In genomic region chr7:130139193-130139950, GRCh38 we compare ENCODE assay signal across 24 cellular contexts.
A peak's percentile ranks its signal among the peaks of the same experiment; 100 is the strongest.
DNase-seq lines count a peak whose midpoint lies in the region; ATAC-seq, FAIRE-seq and TF ChIP-seq lines count a peak whose summit lies in the region.
"Had no signal": no experiment of that assay in that cellular context is flagged by ENCODE, and none has a peak within 500 bp of the region (broad histone marks: within the 10 kb centered on the region; RNA-seq: fewer than 3 reads in every experiment).

No MANE protein-coding gene starts in this region.

- H3K27ac Mint-ChIP-seq in T-cell, result peak overlapping the region; percentile 61 to 64
- peak overlapping the region; percentile 30 for H3K27ac Mint-ChIP-seq in mesothelial cell of epicardium
- peak overlapping the region; percentile 99 for H3K27ac Mint-ChIP-seq in stimulated activated memory B cell treated with anti-CD40 and anti-IgM and Interleukin-4, amounts not matched to agents 10 μg/mL and 1 μg/mL and 100 μg/mL, for 72 hours
- no peak overlapping the region for H3K27ac Mint-ChIP-seq in Caco-2 (ENCODE audit: unreplicated experiment)
- H3K27ac Mint-ChIP-seq in activated T-cell treated with anti-CD3 and anti-CD28 coated beads, Interleukin-2, amount 50 U/mL, for 72 hours, result no peak overlapping the region
- H3K27ac Mint-ChIP-seq: natural killer cell treated with Interleukin-12 subunit alpha and Interleukin-12 subunit beta and Interleukin-15 and Interleukin-18, amount 100 ng/mL, for 72 hours; stimulated activated effector memory CD8-positive, alpha-beta T cell treated with anti-CD3 and anti-CD28 coated beads, Interleukin-12 subunit alpha, Interleukin-12 subunit beta, amount 100 ng/mL, for 72 hours had no signal

- H3K27me3 ChIP-seq in Caco-2 (replicated peaks; ENCODE audit: control insufficient read depth, insufficient read depth, low read length), result no peaks in the 10 kb centered on the region
- H3K27me3 ChIP-seq: cardiac muscle cell had no signal

- intact Hi-C loops in Caco-2 (cut with micrococcal nuclease; ENCODE audit: unreplicated experiment), result no loop called here

- H3K27me3 Mint-ChIP-seq in T-cell (no peaks in the 10 kb centered on the region), mesothelial cell of epicardium (ENCODE audit: low read depth) (no peaks in the 10 kb centered on the region), Caco-2 (ENCODE audit: insufficient read depth, unreplicated experiment) (no peaks in the 10 kb centered on the region)
- H3K27me3 Mint-ChIP-seq in stimulated activated memory B cell treated with anti-CD40 and anti-IgM and Interleukin-4, amounts not matched to agents 10 μg/mL and 1 μg/mL and 100 μg/mL, for 72 hours, result no peaks in the 10 kb centered on the region
- H3K27me3 Mint-ChIP-seq in activated T-cell treated with anti-CD3 and anti-CD28 coated beads, Interleukin-2, amount 50 U/mL, for 72 hours (ENCODE audit: low read depth), result peaks cover 9% of the 10 kb centered on the region

- H3K4me3 Mint-ChIP-seq in T-cell, result peak overlapping the region in 2 of 3 donors; percentile 47 to 80
- no peak overlapping the region for H3K4me3 Mint-ChIP-seq in mesothelial cell of epicardium
- H3K4me3 Mint-ChIP-seq in stimulated activated memory B cell treated with anti-CD40 and anti-IgM and Interleukin-4, amounts not matched to agents 10 μg/mL and 1 μg/mL and 100 μg/mL, for 72 hours, result no peak overlapping the region
- H3K4me3 Mint-ChIP-seq in Caco-2 (ENCODE audit: unreplicated experiment), result no peak overlapping the region
- no peak overlapping the region for H3K4me3 Mint-ChIP-seq in activated T-cell treated with anti-CD3 and anti-CD28 coated beads, Interleukin-2, amount 50 U/mL, for 72 hours
- H3K4me3 Mint-ChIP-seq: natural killer cell treated with Interleukin-12 subunit alpha and Interleukin-12 subunit beta and Interleukin-15 and Interleukin-18, amount 100 ng/mL, for 72 hours; stimulated activated effector memory CD8-positive, alpha-beta T cell treated with anti-CD3 and anti-CD28 coated beads, Interleukin-12 subunit alpha, Interleukin-12 subunit beta, amount 100 ng/mL, for 72 hours had no signal

- H3K9me3 Mint-ChIP-seq in T-cell, result no peaks in the 10 kb centered on the region
- H3K9me3 Mint-ChIP-seq in mesothelial cell of epicardium, result no peaks in the 10 kb centered on the region
- H3K9me3 Mint-ChIP-seq in stimulated activated memory B cell treated with anti-CD40 and anti-IgM and Interleukin-4, amounts not matched to agents 10 μg/mL and 1 μg/mL and 100 μg/mL, for 72 hours, result no peaks in the 10 kb centered on the region
- no peaks in the 10 kb centered on the region for H3K9me3 Mint-ChIP-seq in Caco-2 (ENCODE audit: unreplicated experiment)
- no peaks in the 10 kb centered on the region for H3K9me3 Mint-ChIP-seq in activated T-cell treated with anti-CD3 and anti-CD28 coated beads, Interleukin-2, amount 50 U/mL, for 72 hours
- H3K9me3 Mint-ChIP-seq: H9; natural killer cell treated with Interleukin-12 subunit alpha and Interleukin-12 subunit beta and Interleukin-15 and Interleukin-18, amount 100 ng/mL, for 72 hours; stimulated activated effector memory CD8-positive, alpha-beta T cell treated with anti-CD3 and anti-CD28 coated beads, Interleukin-12 subunit alpha, Interleukin-12 subunit beta, amount 100 ng/mL, for 72 hours had no signal

- POLR2A ChIA-PET in T-cell (lab: Charles Lee), result interaction anchor here (0.6 kb wide), 3 partner anchors 53 to 1366 kb away, joined by 3 to 5 read pairs (median 3); no protein-coding TSS in a partner anchor
- POLR2A ChIA-PET in Caco-2 (lab: Charles Lee), result no interaction called here

- no peaks in the 10 kb centered on the region for H3K9me3 ChIP-seq in Caco-2

- H3K4me1 Mint-ChIP-seq in T-cell (peaks cover 16 to 32% (median 17%) of the 10 kb centered on the region in 3 donors), mesothelial cell of epicardium (peaks cover 39% of the 10 kb centered on the region), Caco-2 (ENCODE audit: low read depth, unreplicated experiment) (no peaks in the 10 kb centered on the region)
- peaks cover 30% of the 10 kb centered on the region for H3K4me1 Mint-ChIP-seq in stimulated activated memory B cell treated with anti-CD40 and anti-IgM and Interleukin-4, amounts not matched to agents 10 μg/mL and 1 μg/mL and 100 μg/mL, for 72 hours
- peaks cover 23% of the 10 kb centered on the region for H3K4me1 Mint-ChIP-seq in activated T-cell treated with anti-CD3 and anti-CD28 coated beads, Interleukin-2, amount 50 U/mL, for 72 hours (ENCODE audit: low read depth)

- H3K4me1 ChIP-seq in Caco-2, result peaks cover under 1% of the 10 kb centered on the region; the same call in 1 of the 2 replicates

- BruUV-seq in Caco-2 (replicated peaks; lab: Mats Ljungman, UMichigan), result no TSS peak

- no peak for ATAC-seq in T-cell (replicated peaks in 1 of 4)
- ATAC-seq in stimulated activated memory B cell treated with anti-CD40 and anti-IgM and Interleukin-4, amounts not matched to agents 10 μg/mL and 1 μg/mL and 100 μg/mL, for 72 hours, result no peak
- ATAC-seq in activated T-cell treated with anti-CD3 and anti-CD28 coated beads, Interleukin-2, amount 50 U/mL, for 72 hours (replicated peaks in 1 of 2), result no peak
- ATAC-seq: natural killer cell treated with Interleukin-12 subunit alpha and Interleukin-12 subunit beta and Interleukin-15 and Interleukin-18, amount 100 ng/mL, for 72 hours; stimulated activated effector memory CD8-positive, alpha-beta T cell treated with anti-CD3 and anti-CD28 coated beads, Interleukin-12 subunit alpha, Interleukin-12 subunit beta, amount 100 ng/mL, for 72 hours had no signal

- CTCF ChIA-PET in T-cell (lab: Charles Lee), result interaction anchor here (0.5 to 0.6 kb wide), 2 partner anchors 86 to 349 kb away, joined by 3 read pairs; no protein-coding TSS in a partner anchor
- CTCF ChIA-PET in Caco-2 (lab: Charles Lee), result interaction anchor here (1.0 kb wide), 1 partner anchor 67 kb away, joined by 3 read pairs; no protein-coding TSS in a partner anchor

- peaks cover 25% of the 10 kb centered on the region for H3K36me3 Mint-ChIP-seq in T-cell
- H3K36me3 Mint-ChIP-seq in mesothelial cell of epicardium, result peaks cover 23% of the 10 kb centered on the region
- H3K36me3 Mint-ChIP-seq in stimulated activated memory B cell treated with anti-CD40 and anti-IgM and Interleukin-4, amounts not matched to agents 10 μg/mL and 1 μg/mL and 100 μg/mL, for 72 hours, result peaks cover 35% of the 10 kb centered on the region
- peaks cover 5% of the 10 kb centered on the region for H3K36me3 Mint-ChIP-seq in Caco-2 (ENCODE audit: insufficient read depth, unreplicated experiment)
- no peaks in the 10 kb centered on the region for H3K36me3 Mint-ChIP-seq in activated T-cell treated with anti-CD3 and anti-CD28 coated beads, Interleukin-2, amount 50 U/mL, for 72 hours (ENCODE audit: insufficient read depth in 2 of 2)

- no peak for FAIRE-seq in urothelium cell line (lab: Jason Lieb, UNC)
- FAIRE-seq: endometrium, kidney had no signal

- no peak overlapping the region for H3K4me3 ChIP-seq in Caco-2 (ENCODE audit: low read depth, low read length)
- H3K4me3 ChIP-seq: cardiac muscle cell, skin epidermis had no signal

- H3K36me3 ChIP-seq in Caco-2 (ENCODE audit: control insufficient read depth, insufficient read depth, low read length), result no peaks in the 10 kb centered on the region; the same call in 1 of the 2 replicates
- H3K36me3 ChIP-seq: cardiac muscle cell had no signal

- TF ChIP-seq CTCF in mesothelial cell of epicardium (IDR thresholded peaks at IDR 0.05; ENCODE audit: unreplicated experiment) (no peak), Caco-2 (IDR thresholded peaks at IDR 0.05; ENCODE audit: insufficient read depth in 1 of 2, low read depth in 1 of 2, low read length in 1 of 2, severe bottlenecking in 1 of 2, unreplicated experiment in 1 of 2) (no peak)

- DNase-seq in DMS79 (lab: John Stamatoyannopoulos, UW) (peak; percentile 78), T-cell (no peak), mesothelial cell of epicardium (ENCODE audit: low spot score in 2 of 2, unreplicated experiment in 2 of 2) (no peak), urothelium cell line (ENCODE audit: low spot score) (no peak), Caco-2 (no peak)
- no peak for DNase-seq in activated T-cell treated with anti-CD3 and anti-CD28 coated beads, Interleukin-2, amount 50 U/mL, for 72 hours
- DNase-seq: activated CD4-positive, alpha-beta T cell treated with anti-CD3 and anti-CD28 coated beads, Interleukin-2, amount 50 U/mL, for 4 hours; activated effector memory CD4-positive, alpha-beta T cell treated with Interleukin-2 at 50 U/mL for 16 hours; COR-L47; H9; IMR-90; kidney; mesenchymal stem cell; NCI-H2081; NCI-H510A treated with DMSO at 0.1 percent for 48 hours; RPMI8226; stimulated activated CD4-positive, alpha-beta T cell treated with anti-CD3 and anti-CD28 coated beads, Interleukin-1b, Interleukin-23, amount 100 ng/mL, for 48 hours; T-helper 9 cell had no signal

Comparison
In these comparisons a context has a peak if more than half of its experiments do, and no peak if none do; other contexts are left out.
1. H3K27ac Mint-ChIP-seq: peak in T-cell (2 of 2), mesothelial cell of epicardium (single experiment) and stimulated activated memory B cell treated with anti-CD40 and anti-IgM and Interleukin-4, amounts not matched to agents 10 μg/mL and 1 μg/mL and 100 μg/mL, for 72 hours (single experiment); none in Caco-2 (single experiment) and activated T-cell treated with anti-CD3 and anti-CD28 coated beads, Interleukin-2, amount 50 U/mL, for 72 hours (single experiment).
2. H3K4me3 Mint-ChIP-seq: peak in T-cell (2 of 3); none in mesothelial cell of epicardium (single experiment), stimulated activated memory B cell treated with anti-CD40 and anti-IgM and Interleukin-4, amounts not matched to agents 10 μg/mL and 1 μg/mL and 100 μg/mL, for 72 hours (single experiment), Caco-2 (single experiment) and activated T-cell treated with anti-CD3 and anti-CD28 coated beads, Interleukin-2, amount 50 U/mL, for 72 hours (0 of 2).